In the genomic region with DNA sequence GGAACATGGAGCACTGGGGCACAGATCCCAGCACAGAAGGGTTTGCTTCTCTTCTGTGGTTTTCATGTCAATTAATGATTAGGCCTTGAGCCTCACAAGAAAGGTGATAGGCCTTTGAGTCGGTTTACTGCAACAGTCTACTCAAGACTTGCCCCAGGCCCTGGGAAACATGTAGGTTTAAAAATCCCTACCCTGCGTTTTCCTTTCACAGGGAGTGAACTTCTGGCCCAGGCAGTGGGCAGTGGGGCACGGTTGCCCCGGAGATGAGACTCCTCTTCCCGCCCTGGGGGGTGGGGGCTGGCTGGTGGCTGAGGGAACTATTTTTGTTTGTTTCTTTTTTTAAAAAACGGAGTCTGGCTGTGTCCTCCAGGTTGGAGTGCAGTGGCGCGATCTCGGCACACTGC, we compare ENCODE assay signal across 8 cellular contexts. TPM values are rescaled to one million over a fixed set of nuclear protein-coding genes. Genes with fewer than 3 reads are reported as not detected.
DNase-seq lines count a peak whose midpoint lies in the region; ATAC-seq and TF ChIP-seq lines count a peak whose summit lies in the region.

No MANE protein-coding gene starts in this region.

- ATAC-seq in GM21360 (IDR thresholded peaks at IDR 0.05; ENCODE audit: unreplicated experiment): peak; percentile 5
- no peak for ATAC-seq in GM18858 (IDR thresholded peaks at IDR 0.05; ENCODE audit: unreplicated experiment)
- no peak for ATAC-seq in GM21737 (IDR thresholded peaks at IDR 0.05; ENCODE audit: unreplicated experiment)

- no peaks in the 10 kb centered on the region for H3K27me3 ChIP-seq in SJCRH30

- H3K9me3 ChIP-seq in SJCRH30 (replicated peaks): no peaks in the 10 kb centered on the region

- peaks cover 5% of the 10 kb centered on the region for H3K4me1 ChIP-seq in SJCRH30

- H3K27ac ChIP-seq in SJCRH30: peak overlapping the region; percentile 72

- no peaks in the 10 kb centered on the region for H3K36me3 ChIP-seq in SJCRH30

- H3K4me3 ChIP-seq in SJCRH30 (peak overlapping the region; percentile 92), fibroblast of mammary gland (ENCODE audit: control insufficient read depth, low read depth, low read length) (peak overlapping the region; percentile 77), retinal pigment epithelial cell (ENCODE audit: low read length) (peak overlapping the region; percentile 77)

- in situ Hi-C loops in GM13977 (cut with MboI; ENCODE audit: low pct_unique_long_range_greater_than_20kb, low sequenced_read_pairs, unreplicated experiment): no loop called here

- TF ChIP-seq CTCF in fibroblast of mammary gland (conservative IDR thresholded peaks at IDR 0.05; ENCODE audit: control insufficient read depth, insufficient read depth, low read depth, low read length) (no peak), retinal pigment epithelial cell (conservative IDR thresholded peaks at IDR 0.05; ENCODE audit: low read depth, low read length) (no peak), GM13977 (IDR thresholded peaks at IDR 0.05; ENCODE audit: extremely low read depth, insufficient read depth, missing control alignments) (no peak)

- DNase-seq in SJCRH30 (peak in 1 of 2 experiments; percentile 65), fibroblast of mammary gland (ENCODE audit: low read depth) (no peak), retinal pigment epithelial cell (ENCODE audit: low read depth) (no peak), NCI-H446 (lab: John Stamatoyannopoulos, UW) (no peak), GM13977 (ENCODE audit: low spot score) (no peak)

RNA-seq across cellular contexts. Expression of gene SPATA13, which starts 0.6 kb away (rescaled TPM):
- total RNA-seq in SJCRH30 (2014; rRNA removed; shearing (Covaris generic)): 21.9 and 23.0 TPM in 2 replicates
